Comparison of ENCODE assay signal across 16 cellular contexts in the genomic region with DNA sequence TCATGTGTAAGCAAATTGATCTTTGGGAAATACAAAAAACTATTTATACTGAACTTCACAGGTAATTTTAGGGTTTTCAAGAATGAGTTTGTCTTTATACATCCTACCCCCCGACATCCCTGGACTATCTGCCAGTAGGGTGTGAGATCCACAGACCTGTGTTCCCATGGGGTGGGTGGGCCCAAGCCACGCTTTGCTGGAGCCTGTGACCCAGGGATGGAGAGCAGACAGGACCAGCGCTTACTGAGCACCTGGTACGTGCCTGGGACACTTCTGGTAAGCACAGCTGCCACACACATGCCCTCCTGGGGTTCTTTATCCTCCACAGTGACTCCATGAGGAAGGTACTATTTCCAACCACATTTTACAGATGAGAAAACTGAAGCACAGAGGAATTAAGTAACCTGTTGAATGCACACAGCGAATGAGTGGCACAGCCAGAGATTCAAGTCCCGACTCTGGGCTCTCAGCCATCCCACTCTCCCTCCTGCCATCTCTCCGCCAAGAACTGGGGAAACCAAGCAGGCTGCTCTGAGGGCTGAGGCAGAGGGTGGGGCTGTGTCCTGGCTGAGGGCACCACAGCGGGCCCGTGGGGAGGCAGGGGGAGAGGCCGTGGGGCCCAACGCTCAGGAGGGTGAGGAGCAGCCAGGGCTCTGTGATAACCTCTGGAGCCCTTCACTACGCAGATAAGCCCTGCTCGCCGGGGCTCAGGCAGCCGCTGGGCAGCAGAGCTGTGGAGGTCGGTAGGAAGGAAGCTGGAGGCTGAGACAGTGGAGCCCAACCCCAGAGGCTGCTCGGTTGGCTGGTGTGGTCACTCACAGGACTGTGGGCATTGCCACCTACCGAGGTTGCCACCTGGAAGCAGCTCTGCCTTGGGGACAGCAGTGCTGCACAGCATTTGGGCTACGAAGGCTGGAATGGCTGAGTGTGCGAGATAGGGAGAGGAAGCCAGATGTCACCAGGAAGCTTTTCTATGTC.
DNase-seq lines count a peak whose midpoint lies in the region; ATAC-seq, FAIRE-seq and TF ChIP-seq lines count a peak whose summit lies in the region.
"Had no signal": no experiment of that assay in that cellular context is flagged by ENCODE, and none has a peak within 500 bp of the region (broad histone marks: within the 10 kb centered on the region; RNA-seq: fewer than 3 reads in every experiment).

No MANE protein-coding gene starts in this region.

- in situ Hi-C loops in G401 (cut with HindIII; ENCODE audit: low sequenced_read_pairs): no loop called here

- CTCF ChIA-PET in WTC11 (lab: Charles Lee): interaction anchor here (0.9 to 1.3 kb wide), 2 partner anchors 21 to 36 kb away, joined by 3 to 12 read pairs; no protein-coding TSS in a partner anchor

- H3K4me1 Mint-ChIP-seq in WTC11: peaks cover 60% of the 10 kb centered on the region
- H3K4me1 Mint-ChIP-seq in activated T-helper 2 cell treated with anti-CD3 and anti-CD28 coated beads, Interferon-gamma antibody, Interleukin-2, Interleukin-4, amounts not matched to agents 10 μg/mL and 5 μg/mL and 100 μg/mL, durations not matched to agents 14 hours and 24 hours and 36 hours (ENCODE audit: low read depth): no peaks in the 10 kb centered on the region
- H3K4me1 Mint-ChIP-seq: central memory CD8-positive, alpha-beta T cell had no signal

- POLR2A ChIA-PET in WTC11 (lab: Charles Lee): no interaction called here

- no peak for FAIRE-seq in HTR-8/SVneo (lab: Jason Lieb, UNC)
- FAIRE-seq: GM12892, H54, small intestine had no signal

- peak; percentile 56 for ATAC-seq in WTC11
- peak; percentile 71 to 79 for ATAC-seq in left cardiac atrium
- ATAC-seq in GM19324 (IDR thresholded peaks at IDR 0.05; ENCODE audit: low FRiP score, unreplicated experiment): no peak

- no peaks in the 10 kb centered on the region; the same call in 1 of the 2 replicates for H3K27me3 Mint-ChIP-seq in WTC11 (ENCODE audit: low read depth)
- H3K27me3 Mint-ChIP-seq in activated T-helper 2 cell treated with anti-CD3 and anti-CD28 coated beads, Interferon-gamma antibody, Interleukin-2, Interleukin-4, amounts not matched to agents 10 μg/mL and 5 μg/mL and 100 μg/mL, durations not matched to agents 14 hours and 24 hours and 36 hours (ENCODE audit: low read depth): peaks cover 42% of the 10 kb centered on the region

- DNase-seq in G401 (ENCODE audit: low spot score) (peak; percentile 14), WTC11 (ENCODE audit: low spot score) (no peak), left cardiac atrium (peak; percentile 22), posterior vena cava (ENCODE audit: low spot score) (peak; percentile 69), HTR-8/SVneo (ENCODE audit: insufficient read length, low spot score) (no peak)
- DNase-seq in activated CD4-positive, alpha-beta T cell treated with anti-CD3 and anti-CD28 coated beads for 48 hours: no peak
- no peak for DNase-seq in activated T-helper 2 cell treated with anti-CD3 and anti-CD28 coated beads, Interferon-gamma antibody, Interleukin-2, Interleukin-4, amounts not matched to agents 10 μg/mL and 5 μg/mL and 100 μg/mL, durations not matched to agents 14 hours and 24 hours and 36 hours (ENCODE audit: low spot score)
- DNase-seq: activated CD4-positive, alpha-beta T cell treated with anti-CD3 and anti-CD28 coated beads, Interleukin-2, amount 50 U/mL, for 1 hour; GDM1; small intestine had no signal

- no peak overlapping the region for H3K27ac Mint-ChIP-seq in WTC11
- H3K27ac Mint-ChIP-seq in activated T-helper 2 cell treated with anti-CD3 and anti-CD28 coated beads, Interferon-gamma antibody, Interleukin-2, Interleukin-4, amounts not matched to agents 10 μg/mL and 5 μg/mL and 100 μg/mL, durations not matched to agents 14 hours and 24 hours and 36 hours: no peak overlapping the region
- H3K27ac Mint-ChIP-seq: mesothelial cell of epicardium; stimulated activated naive CD8-positive, alpha-beta T cell treated with anti-CD3 and anti-CD28 coated beads, Interleukin-15, Interleukin-2, amounts not matched to agents 100 ng/mL and 50 ng/mL, for 24 hours had no signal

- intact Hi-C loops in left cardiac atrium (cut with DNase I): no loop called here
- intact Hi-C loops in posterior vena cava (cut with DNase I): no loop called here
- intact Hi-C loops in activated T-helper 2 cell treated with anti-CD3 and anti-CD28 coated beads, Interferon-gamma antibody, Interleukin-2, Interleukin-4, amounts not matched to agents 10 μg/mL and 5 μg/mL and 100 μg/mL, durations not matched to agents 14 hours and 24 hours and 36 hours (cut with micrococcal nuclease): no loop called here

- H3K4me3 Mint-ChIP-seq in WTC11: no peak overlapping the region
- H3K4me3 Mint-ChIP-seq in activated T-helper 2 cell treated with anti-CD3 and anti-CD28 coated beads, Interferon-gamma antibody, Interleukin-2, Interleukin-4, amounts not matched to agents 10 μg/mL and 5 μg/mL and 100 μg/mL, durations not matched to agents 14 hours and 24 hours and 36 hours (ENCODE audit: low read depth): no peak overlapping the region
- H3K4me3 Mint-ChIP-seq: central memory CD8-positive, alpha-beta T cell; mesothelial cell of epicardium; stimulated activated naive CD8-positive, alpha-beta T cell treated with anti-CD3 and anti-CD28 coated beads, Interleukin-15, Interleukin-2, amounts not matched to agents 100 ng/mL and 50 ng/mL, for 24 hours had no signal

- no peak for TF ChIP-seq CTCF in WTC11 (IDR thresholded peaks at IDR 0.05)

- no peaks in the 10 kb centered on the region; the same call in 1 of the 2 replicates for H3K36me3 Mint-ChIP-seq in WTC11
- H3K36me3 Mint-ChIP-seq in activated T-helper 2 cell treated with anti-CD3 and anti-CD28 coated beads, Interferon-gamma antibody, Interleukin-2, Interleukin-4, amounts not matched to agents 10 μg/mL and 5 μg/mL and 100 μg/mL, durations not matched to agents 14 hours and 24 hours and 36 hours (ENCODE audit: low read depth): no peaks in the 10 kb centered on the region
- H3K36me3 Mint-ChIP-seq: mesothelial cell of epicardium had no signal

- peaks cover 3% of the 10 kb centered on the region; the same call in 1 of the 2 replicates for H3K9me3 Mint-ChIP-seq in WTC11
- H3K9me3 Mint-ChIP-seq in activated T-helper 2 cell treated with anti-CD3 and anti-CD28 coated beads, Interferon-gamma antibody, Interleukin-2, Interleukin-4, amounts not matched to agents 10 μg/mL and 5 μg/mL and 100 μg/mL, durations not matched to agents 14 hours and 24 hours and 36 hours: no peaks in the 10 kb centered on the region
- H3K9me3 Mint-ChIP-seq: central memory CD8-positive, alpha-beta T cell; mesothelial cell of epicardium; stimulated activated naive CD8-positive, alpha-beta T cell treated with anti-CD3 and anti-CD28 coated beads, Interleukin-15, Interleukin-2, amounts not matched to agents 100 ng/mL and 50 ng/mL, for 24 hours had no signal

TF ChIP-seq in WTC11, 78 proteins besides CTCF, POLR2A, EP300 and RAD21:
- no peak for TF ChIP-seq NR3C1 (CRISPR knock-in tag; conservative IDR thresholded peaks at IDR 0.05; ENCODE audit: low read depth)

Comparison
In these comparisons a context has a peak if more than half of its experiments do, and no peak if none do; other contexts are left out.
1. DNase-seq: peak in G401 (single experiment), left cardiac atrium (single experiment) and posterior vena cava (single experiment); none in WTC11 (single experiment), activated CD4-positive, alpha-beta T cell treated with anti-CD3 and anti-CD28 coated beads for 48 hours (single experiment), HTR-8/SVneo (single experiment) and activated T-helper 2 cell treated with anti-CD3 and anti-CD28 coated beads, Interferon-gamma antibody, Interleukin-2, Interleukin-4, amounts not matched to agents 10 μg/mL and 5 μg/mL and 100 μg/mL, durations not matched to agents 14 hours and 24 hours and 36 hours (single experiment).